Comparison of ENCODE assay signal across 29 cellular contexts in the genomic region with DNA sequence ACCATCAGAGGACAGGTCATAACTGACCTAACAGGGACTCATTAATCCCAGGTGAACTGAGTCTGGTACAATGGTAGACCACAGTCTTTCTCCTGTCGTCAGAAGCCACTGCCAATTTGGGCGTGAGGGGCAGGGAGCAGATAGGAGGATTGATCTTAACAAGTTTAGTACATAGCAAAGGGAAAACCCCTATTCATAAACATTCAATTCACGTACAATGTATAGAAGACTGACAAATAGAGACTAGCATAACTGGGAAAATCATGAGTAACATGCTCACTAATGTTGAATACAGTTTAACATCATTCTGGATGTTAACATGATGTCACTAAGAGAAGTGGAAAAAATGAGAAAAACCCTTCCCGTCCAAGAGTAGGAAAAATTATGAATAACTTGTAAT. TPM values are rescaled to one million over a fixed set of nuclear protein-coding genes. Genes with fewer than 3 reads are reported as not detected.
A peak's percentile ranks its signal among the peaks of the same experiment; 100 is the strongest.
DNase-seq lines count a peak whose midpoint lies in the region; ATAC-seq lines count a peak whose summit lies in the region.
"Had no signal": no experiment of that assay in that cellular context is flagged by ENCODE, and none has a peak within 500 bp of the region (broad histone marks: within the 10 kb centered on the region; RNA-seq: fewer than 3 reads in every experiment).

No MANE protein-coding gene starts in this region.

- no peak overlapping the region for H3K4me3 Mint-ChIP-seq in activated naive CD4-positive, alpha-beta T cell treated with anti-CD3 and anti-CD28 coated beads, Interleukin-2, amount 50 U/mL, for 24 hours
- no peak overlapping the region for H3K4me3 Mint-ChIP-seq in activated T-helper 1 cell treated with anti-CD3 and anti-CD28 coated beads, Interleukin-12 subunit alpha, Interleukin-12 subunit beta, Interleukin-2, Interleukin-4 antibody, amounts not matched to agents 30 ng/mL and 10 ng/mL and 1 ng/mL, durations not matched to agents 14 hours and 24 hours and 36 hours
- H3K4me3 Mint-ChIP-seq in stimulated activated memory B cell treated with anti-CD40 and anti-IgM and Interleukin-4, amounts not matched to agents 10 μg/mL and 1 μg/mL and 100 μg/mL, for 72 hours = no peak overlapping the region
- H3K4me3 Mint-ChIP-seq: activated CD4-positive, alpha-beta T cell treated with anti-CD3 and anti-CD28 coated beads, Interleukin-2, amount 10 ng/mL, durations not matched to agents 7 days and 5 days; effector memory CD8-positive, alpha-beta T cell; naive thymus-derived CD8-positive, alpha-beta T cell had no signal

- peaks cover 13% of the 10 kb centered on the region for H3K36me3 Mint-ChIP-seq in activated naive CD4-positive, alpha-beta T cell treated with anti-CD3 and anti-CD28 coated beads, Interleukin-2, amount 50 U/mL, for 24 hours
- peaks cover 12% of the 10 kb centered on the region for H3K36me3 Mint-ChIP-seq in activated T-helper 1 cell treated with anti-CD3 and anti-CD28 coated beads, Interleukin-12 subunit alpha, Interleukin-12 subunit beta, Interleukin-2, Interleukin-4 antibody, amounts not matched to agents 30 ng/mL and 10 ng/mL and 1 ng/mL, durations not matched to agents 14 hours and 24 hours and 36 hours (ENCODE audit: low read depth)
- peaks cover 53% of the 10 kb centered on the region for H3K36me3 Mint-ChIP-seq in stimulated activated memory B cell treated with anti-CD40 and anti-IgM and Interleukin-4, amounts not matched to agents 10 μg/mL and 1 μg/mL and 100 μg/mL, for 72 hours

- H3K27ac Mint-ChIP-seq in activated naive CD4-positive, alpha-beta T cell treated with anti-CD3 and anti-CD28 coated beads, Interleukin-2, amount 50 U/mL, for 24 hours = peak overlapping the region; percentile 73
- peak overlapping the region; percentile 46 for H3K27ac Mint-ChIP-seq in activated T-helper 1 cell treated with anti-CD3 and anti-CD28 coated beads, Interleukin-12 subunit alpha, Interleukin-12 subunit beta, Interleukin-2, Interleukin-4 antibody, amounts not matched to agents 30 ng/mL and 10 ng/mL and 1 ng/mL, durations not matched to agents 14 hours and 24 hours and 36 hours
- H3K27ac Mint-ChIP-seq in stimulated activated memory B cell treated with anti-CD40 and anti-IgM and Interleukin-4, amounts not matched to agents 10 μg/mL and 1 μg/mL and 100 μg/mL, for 72 hours = peak overlapping the region; percentile 52

- intact Hi-C loops in activated T-helper 1 cell treated with anti-CD3 and anti-CD28 coated beads, Interleukin-12 subunit alpha, Interleukin-12 subunit beta, Interleukin-2, Interleukin-4 antibody, amounts not matched to agents 30 ng/mL and 10 ng/mL and 1 ng/mL, durations not matched to agents 14 hours and 24 hours and 36 hours (cut with micrococcal nuclease) = loop anchor here (5.0 kb wide), 1 partner anchor 51 kb away; no protein-coding TSS in a partner anchor

- H3K4me1 Mint-ChIP-seq in activated naive CD4-positive, alpha-beta T cell treated with anti-CD3 and anti-CD28 coated beads, Interleukin-2, amount 50 U/mL, for 24 hours = peaks cover 47% of the 10 kb centered on the region
- peaks cover 44% of the 10 kb centered on the region for H3K4me1 Mint-ChIP-seq in activated T-helper 1 cell treated with anti-CD3 and anti-CD28 coated beads, Interleukin-12 subunit alpha, Interleukin-12 subunit beta, Interleukin-2, Interleukin-4 antibody, amounts not matched to agents 30 ng/mL and 10 ng/mL and 1 ng/mL, durations not matched to agents 14 hours and 24 hours and 36 hours (ENCODE audit: low read depth)
- H3K4me1 Mint-ChIP-seq in stimulated activated memory B cell treated with anti-CD40 and anti-IgM and Interleukin-4, amounts not matched to agents 10 μg/mL and 1 μg/mL and 100 μg/mL, for 72 hours = peaks cover 40% of the 10 kb centered on the region

- peak; percentile 55 to 61 for ATAC-seq in activated CD4-positive, CD25-positive, alpha-beta regulatory T cell treated with anti-CD3 and anti-CD28 coated beads, Interleukin-2, amount 50 U/mL, for 24 hours
- no peak for ATAC-seq in stimulated activated memory B cell treated with anti-CD40 and anti-IgM and Interleukin-4, amounts not matched to agents 10 μg/mL and 1 μg/mL and 100 μg/mL, for 72 hours
- ATAC-seq: effector memory CD8-positive, alpha-beta T cell; lower lobe of right lung; naive thymus-derived CD8-positive, alpha-beta T cell; PC-3; right lobe of liver had no signal

- H3K27ac ChIP-seq in substantia nigra (ENCODE audit: low read depth, low read length, poor library complexity, severe bottlenecking) = no peak overlapping the region
- H3K27ac ChIP-seq: coronary artery, GM23248, KMS-11, lower lobe of right lung, prostate gland, right lobe of liver, spleen, suprapubic skin, upper lobe of left lung had no signal

- DNase-seq in activated CD4-positive, CD25-positive, alpha-beta regulatory T cell (lab: John Stamatoyannopoulos, UW) = no peak
- DNase-seq in activated naive CD4-positive, alpha-beta T cell (lab: John Stamatoyannopoulos, UW) = no peak
- no peak for DNase-seq in activated T-helper 1 cell treated with anti-CD3 and anti-CD28 coated beads, Interleukin-12 subunit alpha, Interleukin-12 subunit beta, Interleukin-2, Interleukin-4 antibody, amounts not matched to agents 30 ng/mL and 10 ng/mL and 1 ng/mL, durations not matched to agents 14 hours and 24 hours and 36 hours (ENCODE audit: low spot score)
- no peak for DNase-seq in NK-92 (lab: John Stamatoyannopoulos, UW; ENCODE audit: unreplicated experiment)
- DNase-seq in substantia nigra (lab: John Stamatoyannopoulos, UW) = no peak
- DNase-seq: activated CD4-positive, alpha-beta T cell treated with anti-CD3 and anti-CD28 coated beads, Interleukin-2, amount 10 ng/mL, durations not matched to agents 7 days and 5 days; effector memory CD8-positive, alpha-beta T cell; GM23248; hypothalamus; lower lobe of right lung; MM.1S; naive thymus-derived CD8-positive, alpha-beta T cell; NCI-H1105 treated with DMSO at 0.1 percent for 48 hours; NCI-H2029 treated with DMSO at 0.1 percent for 48 hours; NCI-H526; NK-92 treated with Interleukin-12 subunit alpha and Interleukin-12 subunit beta, amount 100 ng/mL, for 24 hours; occipital lobe; PC-3; right lobe of liver; spleen; stimulated activated CD4-positive, alpha-beta T cell treated with anti-CD3 and anti-CD28 coated beads, Interleukin-2, amount 100 ng/mL, for 48 hours; upper lobe of left lung had no signal

- no peaks in the 10 kb centered on the region for H3K9me3 Mint-ChIP-seq in activated naive CD4-positive, alpha-beta T cell treated with anti-CD3 and anti-CD28 coated beads, Interleukin-2, amount 50 U/mL, for 24 hours
- no peaks in the 10 kb centered on the region for H3K9me3 Mint-ChIP-seq in activated T-helper 1 cell treated with anti-CD3 and anti-CD28 coated beads, Interleukin-12 subunit alpha, Interleukin-12 subunit beta, Interleukin-2, Interleukin-4 antibody, amounts not matched to agents 30 ng/mL and 10 ng/mL and 1 ng/mL, durations not matched to agents 14 hours and 24 hours and 36 hours
- no peaks in the 10 kb centered on the region for H3K9me3 Mint-ChIP-seq in stimulated activated memory B cell treated with anti-CD40 and anti-IgM and Interleukin-4, amounts not matched to agents 10 μg/mL and 1 μg/mL and 100 μg/mL, for 72 hours
- H3K9me3 Mint-ChIP-seq: activated CD4-positive, alpha-beta T cell treated with anti-CD3 and anti-CD28 coated beads, Interleukin-2, amount 10 ng/mL, durations not matched to agents 7 days and 5 days; effector memory CD8-positive, alpha-beta T cell; naive thymus-derived CD8-positive, alpha-beta T cell had no signal

- no peaks in the 10 kb centered on the region for H3K27me3 Mint-ChIP-seq in activated naive CD4-positive, alpha-beta T cell treated with anti-CD3 and anti-CD28 coated beads, Interleukin-2, amount 50 U/mL, for 24 hours
- H3K27me3 Mint-ChIP-seq in activated T-helper 1 cell treated with anti-CD3 and anti-CD28 coated beads, Interleukin-12 subunit alpha, Interleukin-12 subunit beta, Interleukin-2, Interleukin-4 antibody, amounts not matched to agents 30 ng/mL and 10 ng/mL and 1 ng/mL, durations not matched to agents 14 hours and 24 hours and 36 hours (ENCODE audit: insufficient read depth) = peaks cover 2% of the 10 kb centered on the region
- H3K27me3 Mint-ChIP-seq in stimulated activated memory B cell treated with anti-CD40 and anti-IgM and Interleukin-4, amounts not matched to agents 10 μg/mL and 1 μg/mL and 100 μg/mL, for 72 hours = no peaks in the 10 kb centered on the region
- H3K27me3 Mint-ChIP-seq: activated CD4-positive, alpha-beta T cell treated with anti-CD3 and anti-CD28 coated beads, Interleukin-2, amount 10 ng/mL, durations not matched to agents 7 days and 5 days; effector memory CD8-positive, alpha-beta T cell; naive thymus-derived CD8-positive, alpha-beta T cell had no signal

RNA-seq across cellular contexts. Expression of a gene that starts 54.1 kb away (rescaled TPM):
- 128 and 138 TPM in 2 replicates for total RNA-seq in activated T-helper 1 cell treated with anti-CD3 and anti-CD28 coated beads, Interleukin-12 subunit alpha, Interleukin-12 subunit beta, Interleukin-2, Interleukin-4 antibody, amounts not matched to agents 30 ng/mL and 10 ng/mL and 1 ng/mL, durations not matched to agents 14 hours and 24 hours and 36 hours
